Comparison of ENCODE assay signal across 9 cellular contexts in genomic region chr22:41238570-41239442, GRCh38. TPM values are rescaled to one million over a fixed set of nuclear protein-coding genes. Genes with fewer than 3 reads are reported as not detected.
DNase-seq lines count a peak whose midpoint lies in the region; ATAC-seq, FAIRE-seq and TF ChIP-seq lines count a peak whose summit lies in the region.
"Had no signal": no experiment of that assay in that cellular context is flagged by ENCODE, and none has a peak within 500 bp of the region (broad histone marks: within the 10 kb centered on the region; RNA-seq: fewer than 3 reads in every experiment).

No MANE protein-coding gene starts in this region.

- H3K4me2 ChIP-seq in astrocyte (ENCODE audit: low read length) (peak overlapping the region; percentile 84), mesendoderm (ENCODE audit: low read length) (no peak overlapping the region)

- H3K56ac ChIP-seq in mesendoderm (ENCODE audit: low read length), result peak overlapping the region; percentile 90

- no peaks in the 10 kb centered on the region for H3K9me3 Mint-ChIP-seq in activated naive CD4-positive, alpha-beta T cell treated with anti-CD3 and anti-CD28 coated beads, Interleukin-2, amount 50 U/mL, for 24 hours
- no peaks in the 10 kb centered on the region for H3K9me3 Mint-ChIP-seq in astrocyte (ENCODE audit: unreplicated experiment)

- H3K9me3 ChIP-seq in astrocyte (ENCODE audit: insufficient read depth, low read depth, low read length) (no peaks in the 10 kb centered on the region), tibial nerve (no peaks in the 10 kb centered on the region)

- H4K5ac ChIP-seq in mesendoderm (ENCODE audit: low read length), result no peak overlapping the region

- peak overlapping the region; percentile 45 for H3K23ac ChIP-seq in mesendoderm (ENCODE audit: low read length)

- H3K9ac ChIP-seq in astrocyte (ENCODE audit: low read length) (no peak overlapping the region), mesendoderm (ENCODE audit: low read length) (peak overlapping the region; percentile 67)

- no peaks in the 10 kb centered on the region for H3K36me3 Mint-ChIP-seq in activated naive CD4-positive, alpha-beta T cell treated with anti-CD3 and anti-CD28 coated beads, Interleukin-2, amount 50 U/mL, for 24 hours
- H3K36me3 Mint-ChIP-seq in astrocyte (ENCODE audit: low read depth, unreplicated experiment), result no peaks in the 10 kb centered on the region

- H3K27me3 ChIP-seq in astrocyte (ENCODE audit: insufficient read depth, low read length), result no peaks in the 10 kb centered on the region
- H3K27me3 ChIP-seq in mesendoderm (ENCODE audit: insufficient read depth, low read length, poor library complexity), result no peaks in the 10 kb centered on the region
- no peaks in the 10 kb centered on the region for H3K27me3 ChIP-seq in tibial nerve

- no peak overlapping the region for H3K4ac ChIP-seq in mesendoderm (ENCODE audit: low read depth, low read length)

- no peak overlapping the region for H2BK5ac ChIP-seq in mesendoderm (ENCODE audit: low read length)

- peak overlapping the region; percentile 87 for H3K27ac Mint-ChIP-seq in activated naive CD4-positive, alpha-beta T cell treated with anti-CD3 and anti-CD28 coated beads, Interleukin-2, amount 50 U/mL, for 24 hours
- no peak overlapping the region for H3K27ac Mint-ChIP-seq in astrocyte (ENCODE audit: unreplicated experiment)

- WGBS in mesendoderm (ENCODE audit: extremely low coverage, insufficient coverage, low lambda C conversion rate), result no CpG with 5 or more reads among the region's 32 CpGs
- 91 to 94% methylated on average over 21 to 30 of the region's 32 CpGs for WGBS in tibial nerve, 2 donors

- H3K79me2 ChIP-seq in astrocyte (ENCODE audit: insufficient read depth, low read length) (no peaks in the 10 kb centered on the region), mesendoderm (ENCODE audit: control insufficient read depth, insufficient read depth, low read length) (no peaks in the 10 kb centered on the region)

- H2AK5ac ChIP-seq in mesendoderm (ENCODE audit: low read length), result no peak overlapping the region

- H3K4me1 ChIP-seq in astrocyte (ENCODE audit: insufficient read depth, low read length), result peaks cover 3% of the 10 kb centered on the region
- no peaks in the 10 kb centered on the region for H3K4me1 ChIP-seq in mesendoderm (ENCODE audit: control insufficient read depth, low read depth, low read length)
- H3K4me1 ChIP-seq in tibial nerve, result peaks cover 0 to 39% (median 17%) of the 10 kb centered on the region in 4 donors

- no peak overlapping the region for H3K27ac ChIP-seq in astrocyte (ENCODE audit: low read depth, low read length)
- no peak overlapping the region for H3K27ac ChIP-seq in mesendoderm (ENCODE audit: low read depth, low read length)
- H3K27ac ChIP-seq in tibial nerve, result peak overlapping the region in 3 of 4 donors; percentile 84 to 96 (median 92)

- TF ChIP-seq EP300 in tibial nerve (IDR thresholded peaks at IDR 0.05), result no peak

- ATAC-seq in HG02759 (IDR thresholded peaks at IDR 0.05; ENCODE audit: unreplicated experiment), result no peak

- H3K4me1 Mint-ChIP-seq in activated naive CD4-positive, alpha-beta T cell treated with anti-CD3 and anti-CD28 coated beads, Interleukin-2, amount 50 U/mL, for 24 hours, result peaks cover 4% of the 10 kb centered on the region
- no peaks in the 10 kb centered on the region for H3K4me1 Mint-ChIP-seq in astrocyte (ENCODE audit: low read depth, unreplicated experiment)

- no peak for TF ChIP-seq CTCF in astrocyte (IDR thresholded peaks at IDR 0.05; ENCODE audit: insufficient read depth, low read depth, low read length)
- no peak for TF ChIP-seq CTCF in tibial nerve (IDR thresholded peaks at IDR 0.05)

- no peak overlapping the region for H3K4me3 ChIP-seq in astrocyte (ENCODE audit: insufficient read depth, low read depth, low read length)
- no peak overlapping the region for H3K4me3 ChIP-seq in mesendoderm (ENCODE audit: low read length)
- peak overlapping the region in 1 of 4 donors; percentile 60 for H3K4me3 ChIP-seq in tibial nerve

- no peak overlapping the region for H2AFZ ChIP-seq in astrocyte (ENCODE audit: low read depth, low read length)

- H3K36me3 ChIP-seq in astrocyte (ENCODE audit: insufficient read depth, low read length) (no peaks in the 10 kb centered on the region), mesendoderm (ENCODE audit: control insufficient read depth, insufficient read depth, low read length) (no peaks in the 10 kb centered on the region), tibial nerve (peaks cover 0 to 23% (median 0%) of the 10 kb centered on the region in 3 donors)

- H3K79me1 ChIP-seq in mesendoderm (ENCODE audit: low read length), result no peaks in the 10 kb centered on the region

- DNase-seq in activated naive CD4-positive, alpha-beta T cell (lab: John Stamatoyannopoulos, UW), result no peak
- DNase-seq in astrocyte (ENCODE audit: low read depth) (no peak), mesendoderm (no peak), tibial nerve (ENCODE audit: low spot score in 2 of 2) (no peak), NCI-H1417 treated with DMSO at 0.1 percent for 48 hours (lab: John Stamatoyannopoulos, UW) (no peak), foreskin melanocyte (no peak)
- DNase-seq: AML-193 had no signal

- FAIRE-seq in astrocyte (lab: Jason Lieb, UNC), result no peak

- H4K8ac ChIP-seq in mesendoderm (ENCODE audit: low read depth, low read length), result no peak overlapping the region

- no peak overlapping the region for H2BK120ac ChIP-seq in mesendoderm (ENCODE audit: low read depth, low read length)

- H3K27me3 Mint-ChIP-seq in activated naive CD4-positive, alpha-beta T cell treated with anti-CD3 and anti-CD28 coated beads, Interleukin-2, amount 50 U/mL, for 24 hours, result no peaks in the 10 kb centered on the region
- H3K27me3 Mint-ChIP-seq in astrocyte (ENCODE audit: low read depth, unreplicated experiment), result peaks cover 13% of the 10 kb centered on the region

- TF ChIP-seq POLR2A in tibial nerve (IDR thresholded peaks at IDR 0.05), result no peak

- H3K18ac ChIP-seq in mesendoderm (ENCODE audit: low read length), result peak overlapping the region; percentile 85

- H2BK15ac ChIP-seq in mesendoderm (replicated peaks; ENCODE audit: low read depth), result no peak overlapping the region

- no peaks in the 10 kb centered on the region for H4K20me1 ChIP-seq in astrocyte (ENCODE audit: insufficient read depth, low read length)

- H3K4me3 Mint-ChIP-seq in activated naive CD4-positive, alpha-beta T cell treated with anti-CD3 and anti-CD28 coated beads, Interleukin-2, amount 50 U/mL, for 24 hours, result peak overlapping the region; percentile 72
- peak overlapping the region; percentile 68 for H3K4me3 Mint-ChIP-seq in astrocyte (ENCODE audit: unreplicated experiment)

RNA-seq across cellular contexts. Expression of gene CHADL, which starts 1.9 kb away (rescaled TPM):
- total RNA-seq in astrocyte (0.23 and 0.34 TPM in 2 replicates), tibial nerve (10 to 100 TPM; 25.3 to 32.0 (median 27.5) TPM)
- 0.15 TPM for polyA plus RNA-seq in mesendoderm (2013, experiment 1 of 2)
- 0.13 TPM for polyA plus RNA-seq in mesendoderm (2013, experiment 2 of 2)

RNA-seq across cellular contexts. Expression of gene L3MBTL2, which starts 33.7 kb away (rescaled TPM):
- total RNA-seq in astrocyte, result 20.0 and 20.6 TPM in 2 replicates
- 14.7 TPM for polyA plus RNA-seq in mesendoderm (2013, experiment 1 of 2)
- polyA plus RNA-seq in mesendoderm (2013, experiment 2 of 2), result 15.1 TPM
- total RNA-seq in tibial nerve, result 10 to 100 TPM; 21.2 to 27.4 (median 24.3) TPM

RNA-seq across cellular contexts. Expression of gene RANGAP1, which starts 47.2 kb away (rescaled TPM):
- 68.4 and 77.8 TPM in 2 replicates for total RNA-seq in astrocyte
- polyA plus RNA-seq in mesendoderm (2013, experiment 1 of 2), result 79.4 TPM
- 79.5 TPM for polyA plus RNA-seq in mesendoderm (2013, experiment 2 of 2)
- 10 to 100 TPM; 42.0 to 78.7 (median 60.3) TPM for total RNA-seq in tibial nerve

Comparison
In these comparisons a context has a peak if more than half of its experiments do, and no peak if none do; other contexts are left out.
1. H3K27ac ChIP-seq: peak in tibial nerve (3 of 4); none in astrocyte (single experiment) and mesendoderm (single experiment).
2. RNA of gene CHADL, which starts 1.9 kb away (total RNA-seq): 25.3 to 32.0 TPM in tibial nerve; 0.23 to 0.34 TPM in astrocyte; every median in the first group is over 10 times any median in the second.